In genomic region chr3:17795280-17795679, GRCh38 we compare ENCODE assay signal across 26 cellular contexts.
"Had no signal": no experiment of that assay in that cellular context is flagged by ENCODE, and none has a peak within 500 bp of the region (broad histone marks: within the 10 kb centered on the region; RNA-seq: fewer than 3 reads in every experiment).

No MANE protein-coding gene starts in this region.

- H3K36me3 ChIP-seq: stomach, suprapubic skin, thoracic aorta, thyroid gland, tibial artery, tibial nerve, transverse colon, upper lobe of left lung, upper lobe of right lung, uterus, vagina had no signal

- H3K27ac ChIP-seq: stomach, suprapubic skin, testis, thoracic aorta, thyroid gland, tibial artery, tibial nerve, transverse colon, upper lobe of left lung, upper lobe of right lung, uterus, vagina had no signal

- H3K4me3 ChIP-seq: stomach, suprapubic skin, testis, thoracic aorta, thyroid gland, tibial artery, tibial nerve, transverse colon, upper lobe of left lung, upper lobe of right lung, uterus, vagina had no signal

- ATAC-seq: stimulated activated effector memory CD8-positive, alpha-beta T cell treated with anti-CD3 and anti-CD28 coated beads, Interleukin-12 subunit alpha, Interleukin-12 subunit beta, amount 100 ng/mL, for 72 hours; stimulated activated memory B cell treated with anti-CD40 and anti-IgM and Interleukin-4, amounts not matched to agents 10 μg/mL and 1 μg/mL and 100 μg/mL, for 72 hours; stimulated activated naive B cell treated with anti-CD40 and anti-IgM and Interleukin-4, amounts not matched to agents 10 μg/mL and 1 μg/mL and 100 μg/mL, for 72 hours; stimulated activated naive CD8-positive, alpha-beta T cell treated with anti-CD3 and anti-CD28 coated beads, Interleukin-15, amount 100 ng/mL, for 72 hours; stimulated activated naive CD8-positive, alpha-beta T cell treated with anti-CD3 and anti-CD28 coated beads, Interleukin-15, Interleukin-2, amounts not matched to agents 100 U/mL and 50 U/mL, for 24 hours; upper lobe of right lung had no signal

- H3K9me3 ChIP-seq: suprapubic skin, testis, thyroid gland, upper lobe of right lung, uterus, vagina had no signal

- H3K4me1 ChIP-seq: stomach, suprapubic skin, testis, thyroid gland, tibial artery, tibial nerve, transverse colon, upper lobe of left lung, upper lobe of right lung, uterus, vagina had no signal

- H3K27me3 ChIP-seq: stomach, suprapubic skin, testis, thyroid gland, tibial artery, tibial nerve, transverse colon, upper lobe of left lung, upper lobe of right lung, uterus, vagina had no signal

- DNase-seq: stimulated activated CD4-positive, alpha-beta T cell treated with anti-CD3 and anti-CD28 coated beads, Interleukin-2, amount 100 ng/mL, for 48 hours; stimulated activated CD4-positive, alpha-beta T cell treated with anti-CD3 and anti-CD28 coated beads, Interleukin-4, amount 100 ng/mL, for 1 hour; stimulated activated CD4-positive, alpha-beta T cell treated with anti-CD3 and anti-CD28 coated beads, Interleukin-4, amount 100 ng/mL, for 24 hours; stimulated activated CD4-positive, alpha-beta T cell treated with anti-CD3 and anti-CD28 coated beads, Interleukin-4, amount 100 ng/mL, for 4 hours; stimulated activated CD8-positive, alpha-beta memory T cell treated with anti-CD3 and anti-CD28 coated beads, Interleukin-4, amount 100 ng/mL, for 48 hours; stimulated activated naive B cell treated with anti-CD40 and anti-IgM and Interleukin-4, amounts not matched to agents 10 μg/mL and 1 μg/mL and 100 μg/mL, for 72 hours; stimulated activated naive CD4-positive, alpha-beta T cell; stimulated activated naive CD4-positive, alpha-beta T cell treated with Interleukin-2 at 50 U/mL for 16 hours; stimulated activated naive CD8-positive, alpha-beta T cell treated with anti-CD3 and anti-CD28 coated beads, Interleukin-15, amount 100 ng/mL, for 72 hours; stimulated activated naive CD8-positive, alpha-beta T cell treated with anti-CD3 and anti-CD28 coated beads, Interleukin-15, Interleukin-2, amounts not matched to agents 100 U/mL and 50 U/mL, for 24 hours; stomach; substantia nigra; testis; thyroid gland; tibial artery; transverse colon; trophoblast cell; upper lobe of left lung; upper lobe of right lung; uterus had no signal
